In genomic region chr3:43650345-43650744, GRCh38 we compare ENCODE assay signal across 26 cellular contexts. TPM values are rescaled to one million over a fixed set of nuclear protein-coding genes. Genes with fewer than 3 reads are reported as not detected.
DNase-seq lines count a peak whose midpoint lies in the region; ATAC-seq, FAIRE-seq and TF ChIP-seq lines count a peak whose summit lies in the region.
"Had no signal": no experiment of that assay in that cellular context is flagged by ENCODE, and none has a peak within 500 bp of the region (broad histone marks: within the 10 kb centered on the region; RNA-seq: fewer than 3 reads in every experiment).

No MANE protein-coding gene starts in this region.

- H3K36me3 Mint-ChIP-seq in GM23338 (ENCODE audit: low read depth): peaks cover 3% of the 10 kb centered on the region; the same call in 2 of the 3 replicates
- H3K36me3 Mint-ChIP-seq in progenitor cell of endocrine pancreas (ENCODE audit: insufficient read depth): no peaks in the 10 kb centered on the region
- H3K36me3 Mint-ChIP-seq: CD8-positive, alpha-beta T cell had no signal

- no peak overlapping the region for H3K9ac ChIP-seq in K562 (ENCODE audit: insufficient read depth in 1 of 2, low read depth in 2 of 2, low read length in 2 of 2)
- H3K9ac ChIP-seq: BLaER1 treated with 17β-estradiol and CSF1 and Interleukin-3, amounts not matched to agents 10 nM and 100 nM had no signal

- no peak for FAIRE-seq in A549 (lab: Jason Lieb, UNC)
- FAIRE-seq in K562 (lab: Jason Lieb, UNC): no peak
- FAIRE-seq: A204.1, D721Med, GM12878, GM12892, GM18507 had no signal

- no peaks in the 10 kb centered on the region for H3K9me3 ChIP-seq in A549
- H3K9me3 ChIP-seq in K562 (replicated peaks; ENCODE audit: control insufficient read depth, insufficient read depth, low read depth, low read length): no peaks in the 10 kb centered on the region
- H3K9me3 ChIP-seq in MG63: 0 out of 2 replicates have a peak, but pooled peaks cover 2% of the 10 kb centered on the region
- H3K9me3 ChIP-seq: Caco-2 had no signal

- 13% methylated on average over 1 of the region's 1 CpG for WGBS in A549 (ENCODE audit: missing lambda C conversion rate)
- 0% methylated on average over 1 of the region's 1 CpG for WGBS in K562 (ENCODE audit: insufficient coverage, low coverage, missing lambda C conversion rate)

- peaks cover 8% of the 10 kb centered on the region for H3K27me3 Mint-ChIP-seq in GM23338 (ENCODE audit: insufficient read depth, low read depth, poor library complexity)
- no peaks in the 10 kb centered on the region for H3K27me3 Mint-ChIP-seq in progenitor cell of endocrine pancreas

- H3K9me3 Mint-ChIP-seq in GM23338 (peaks cover 3% of the 10 kb centered on the region; the same call in 1 of the 3 replicates), progenitor cell of endocrine pancreas (ENCODE audit: low read depth) (no peaks in the 10 kb centered on the region)
- H3K9me3 Mint-ChIP-seq: CD4-positive, alpha-beta T cell; CD8-positive, alpha-beta T cell had no signal

- in situ Hi-C loops in K562 (cut with MboI): no loop called here

- no peaks in the 10 kb centered on the region for H3F3A ChIP-seq in GM23338 (replicated peaks; ENCODE audit: low read depth)

- H3K4me3 ChIP-seq in A549: no peak overlapping the region
- no peak overlapping the region for H3K4me3 ChIP-seq in GM23338
- no peak overlapping the region for H3K4me3 ChIP-seq in K562
- no peak overlapping the region for H3K4me3 ChIP-seq in MG63
- H3K4me3 ChIP-seq: BLaER1 treated with 17β-estradiol and CSF1 and Interleukin-3, amounts not matched to agents 10 nM and 100 nM; GM12878 had no signal

- no TSS peak for BruUV-seq in K562 (replicated peaks; lab: Mats Ljungman, UMichigan)

- H3K4me1 Mint-ChIP-seq in GM23338 (peaks cover 33% of the 10 kb centered on the region), progenitor cell of endocrine pancreas (ENCODE audit: low read depth) (no peaks in the 10 kb centered on the region)
- H3K4me1 Mint-ChIP-seq: B cell had no signal

- CTCF ChIA-PET in A549 (lab: Yijun Ruan, JAX): no interaction called here
- CTCF ChIA-PET in K562 (lab: Yijun Ruan, JAX; ENCODE audit: low intra/inter-chr PET ratio): no interaction called here

- H3K4me3 Mint-ChIP-seq in GM23338 (no peak overlapping the region), progenitor cell of endocrine pancreas (ENCODE audit: low read depth) (no peak overlapping the region)
- H3K4me3 Mint-ChIP-seq: B cell; CD4-positive, alpha-beta T cell; CD8-positive, alpha-beta T cell had no signal

- TF ChIP-seq RAD21 in A549 (conservative IDR thresholded peaks at IDR 0.05 in 1 of 2, IDR thresholded peaks at IDR 0.05 in 1 of 2) (no peak), K562 (CRISPR knock-in tag; conservative IDR thresholded peaks at IDR 0.05 in 1 of 2, IDR thresholded peaks at IDR 0.05 in 1 of 2) (no peak)

- ATAC-seq in A549 (no peak), GM23338 (no peak), K562 (no peak)
- ATAC-seq: CD8-positive, alpha-beta T cell had no signal

- TF ChIP-seq CTCF in A549 (IDR thresholded peaks at IDR 0.05) (no peak), GM23338 (conservative IDR thresholded peaks at IDR 0.05; ENCODE audit: low read depth in 2 of 2) (no peak), K562 (IDR thresholded peaks at IDR 0.05 in 2 of 3, conservative IDR thresholded peaks at IDR 0.05 in 1 of 3; ENCODE audit: insufficient read depth in 2 of 3, low read depth in 1 of 3, low read length in 3 of 3) (no peak), progenitor cell of endocrine pancreas (IDR thresholded peaks at IDR 0.05; ENCODE audit: unreplicated experiment) (no peak)

- H3K9me1 ChIP-seq in K562 (ENCODE audit: control insufficient read depth, insufficient read depth, low read length): no peaks in the 10 kb centered on the region

- TF ChIP-seq POLR2A in A549 (IDR thresholded peaks at IDR 0.05; ENCODE audit: low read length) (no peak), K562 (conservative IDR thresholded peaks at IDR 0.05) (no peak)

- POLR2A ChIA-PET in A549 (lab: Yijun Ruan, JAX) (no interaction called here), K562 (lab: Yijun Ruan, JAX) (interaction anchor here (0.6 to 3.3 kb wide), 3 partner anchors 10 to 28 kb away, joined by 4 to 27 read pairs (median 4); partner anchors contain the start of gene ANO10)

- peak overlapping the region; percentile 49; the same call in 1 of the 2 replicates for H2AFZ ChIP-seq in GM23338
- H2AFZ ChIP-seq in K562 (ENCODE audit: low read depth, low read length): peak overlapping the region; percentile 89

- H4K20me1 ChIP-seq in GM23338 (replicated peaks; ENCODE audit: insufficient read depth) (no peaks in the 10 kb centered on the region), K562 (replicated peaks; ENCODE audit: control insufficient read depth, insufficient read depth, low read length) (no peaks in the 10 kb centered on the region)
- H4K20me1 ChIP-seq: BLaER1 treated with 17β-estradiol and CSF1 and Interleukin-3, amounts not matched to agents 10 nM and 100 nM had no signal

- TF ChIP-seq EP300 in A549 (IDR thresholded peaks at IDR 0.05) (no peak), K562 (IDR thresholded peaks at IDR 0.05; ENCODE audit: low read length) (no peak)

- H3K27ac Mint-ChIP-seq in GM23338: no peak overlapping the region
- H3K27ac Mint-ChIP-seq in progenitor cell of endocrine pancreas: peak overlapping the region; percentile 30
- H3K27ac Mint-ChIP-seq: B cell; CD4-positive, alpha-beta T cell; CD8-positive, alpha-beta T cell had no signal

- H3K27me3 ChIP-seq in GM23338 (ENCODE audit: insufficient read depth): no peaks in the 10 kb centered on the region
- no peaks in the 10 kb centered on the region for H3K27me3 ChIP-seq in K562 (ENCODE audit: control insufficient read depth in 2 of 2, insufficient read depth in 2 of 2, low read length in 2 of 2)
- H3K27me3 ChIP-seq in MG63: no peaks in the 10 kb centered on the region
- H3K27me3 ChIP-seq: BLaER1 treated with 17β-estradiol and CSF1 and Interleukin-3, amounts not matched to agents 10 nM and 100 nM had no signal

- no peaks in the 10 kb centered on the region for H3K9me2 ChIP-seq in GM23338 (ENCODE audit: insufficient read depth)

- no peak overlapping the region for H3K4me2 ChIP-seq in A549
- H3K4me2 ChIP-seq in GM23338: no peak overlapping the region
- peak overlapping the region; percentile 85; the same call in 1 of the 2 replicates for H3K4me2 ChIP-seq in K562 (ENCODE audit: insufficient read depth, low read length)
- H3K4me2 ChIP-seq: BLaER1 treated with 17β-estradiol and CSF1 and Interleukin-3, amounts not matched to agents 10 nM and 100 nM had no signal

- peaks cover 20% of the 10 kb centered on the region for H3K4me1 ChIP-seq in A549
- H3K4me1 ChIP-seq in GM23338 (ENCODE audit: insufficient read depth): peaks cover 10% of the 10 kb centered on the region; the same call in 1 of the 2 replicates
- H3K4me1 ChIP-seq in K562 (replicated peaks in 1 of 2; ENCODE audit: control insufficient read depth in 2 of 2, insufficient read depth in 2 of 2, low read length in 2 of 2): peaks cover 3 to 29% of the 10 kb centered on the region in 2 experiments; a peak in 3 of 5 replicates

- no peak for DNase-seq in A549 (ENCODE audit: low read depth in 1 of 2, low spot score in 1 of 2)
- no peak for DNase-seq in GM23338 (ENCODE audit: low spot score)
- DNase-seq in K562 (ENCODE audit: extremely low read depth in 1 of 4, low spot score in 3 of 4): no peak
- no peak for DNase-seq in progenitor cell of endocrine pancreas (ENCODE audit: low spot score, unreplicated experiment)
- DNase-seq in dedifferentiated amniotic fluid mesenchymal stem cell (ENCODE audit: extremely low spot score): no peak
- DNase-seq in DMS153 (lab: John Stamatoyannopoulos, UW): no peak
- DNase-seq in MG63: no peak
- DNase-seq: 8988T; AML-193; Caco-2; Calu3; CD4-positive, alpha-beta T cell; CD8-positive, alpha-beta T cell; DMS53; DMS79; DND-41; EL; GDM1 had no signal

- intact Hi-C loops in K562 (cut with micrococcal nuclease): no loop called here

- H3K27ac ChIP-seq in A549 (no peak overlapping the region), GM23338 (ENCODE audit: low read depth) (no peak overlapping the region), K562 (ENCODE audit: extremely low read depth, low read depth, low read length) (no peak overlapping the region)
- H3K27ac ChIP-seq: BLaER1 treated with 17β-estradiol and CSF1 and Interleukin-3, amounts not matched to agents 10 nM and 100 nM; C4-2B had no signal

- H3K79me2 ChIP-seq in GM23338 (replicated peaks; ENCODE audit: insufficient read depth) (no peaks in the 10 kb centered on the region), K562 (ENCODE audit: control insufficient read depth, insufficient read depth, low read length) (no peaks in the 10 kb centered on the region)

- no peaks in the 10 kb centered on the region for H3K36me3 ChIP-seq in GM23338 (ENCODE audit: insufficient read depth)
- H3K36me3 ChIP-seq in K562 (ENCODE audit: control insufficient read depth, insufficient read depth, low read length): no peaks in the 10 kb centered on the region
- no peaks in the 10 kb centered on the region for H3K36me3 ChIP-seq in MG63
- H3K36me3 ChIP-seq: BLaER1 treated with 17β-estradiol and CSF1 and Interleukin-3, amounts not matched to agents 10 nM and 100 nM had no signal

RNA-seq across cellular contexts. Expression of gene ANO10, which starts 28.5 kb away (rescaled TPM):
- polyA plus RNA-seq in A549 (2011; rRNA removed) (19.9 and 22.8 TPM in 2 replicates), A549 (2017; fragmentation: RNase III; extraction: RNeasy Plus Mini Kit Qiagen cat#74134 plus additional on column Dnase treatment) (19.9 to 20.8 TPM (median 20.0 TPM) in 3 replicates), GM23338 (2016; fragmentation: Nextera tagmentation; extraction: Ambion mirVana) (20.6 and 29.2 TPM in 2 replicates), K562 (2011; rRNA removed) (44.9 and 46.0 TPM in 2 replicates), K562 (2014; fragmentation: Illumina TruSeq; extraction: Trizol) (33.1 and 34.8 TPM in 2 replicates), K562 (2014; fragmentation: Nextera tagmentation; extraction: Ambion mirVana) (10 to 100 TPM in 1 of 2 experiments, 1 to 10 TPM in 1; 6.4 to 14.2 TPM), K562 (2014; rRNA removed) (25.7 and 27.5 TPM in 2 replicates)
- 6.2 and 8.2 TPM in 2 replicates for polyA plus RNA-seq in A549 (2012; cell fraction: cytosol; rRNA removed)
- 14.5 and 15.2 TPM in 2 replicates for polyA plus RNA-seq in A549 (2012; cell fraction: nucleus; rRNA removed)
- 21.6 and 22.9 TPM in 2 replicates for polyA minus RNA-seq in A549 (2011; rRNA and poly(A)+ RNA removed)
- total RNA-seq in GM23338 (2014; rRNA removed; shearing (Covaris generic)): 34.6 and 48.1 TPM in 2 replicates
- total RNA-seq in K562 (2011; cell fraction: chromatin; rRNA removed; ENCODE audit: low replicate concordance): 97.9 and 159 TPM in 2 replicates
- total RNA-seq in K562 (2011; cell fraction: nucleolus; rRNA removed): 79.0 and 95.4 TPM in 2 replicates
- total RNA-seq in K562 (2011; cell fraction: nucleoplasm; rRNA removed): 95.5 and 111 TPM in 2 replicates
- total RNA-seq in K562 (2014; rRNA removed) (27.2 and 27.9 TPM in 2 replicates), K562 (2014; rRNA removed; fragmentation: Illumina TruSeq; extraction: Trizol) (36.3 and 42.8 TPM in 2 replicates), K562 (2015; rRNA removed; fragmentation: Illumina TruSeq; extraction: Trizol) (32.3 and 36.3 TPM in 2 replicates), K562 (2021) (41.3 and 41.7 TPM in 2 replicates), progenitor cell of endocrine pancreas (30.1 and 33.3 TPM in 2 replicates)
- polyA plus RNA-seq in K562 (2011; cell fraction: cytosol; rRNA removed): 22.8 and 42.5 TPM in 2 replicates
- 16.3 and 23.3 TPM in 2 replicates for polyA plus RNA-seq in K562 (2011; cell fraction: nucleus; rRNA removed)
- polyA plus RNA-seq in K562 (2012): 32.9 and 41.8 TPM in 2 replicates
- polyA minus RNA-seq in K562 (2011; rRNA and poly(A)+ RNA removed): 71.7 and 92.2 TPM in 2 replicates
- 22.3 and 28.8 TPM in 2 replicates for polyA minus RNA-seq in K562 (2011; cell fraction: cytosol; rRNA and poly(A)+ RNA removed)
- 44.7 and 71.0 TPM in 2 replicates for polyA minus RNA-seq in K562 (2011; cell fraction: nucleus; rRNA and poly(A)+ RNA removed)
- total RNA-seq in MG63 (2014; rRNA removed; shearing (Covaris generic); ENCODE audit: low replicate concordance): 15.0 and 16.6 TPM in 2 replicates

RNA-seq across cellular contexts. Expression of gene ABHD5, which starts 40.4 kb away (rescaled TPM):
- polyA plus RNA-seq in A549 (2011; rRNA removed) (17.3 and 17.8 TPM in 2 replicates), A549 (2017; fragmentation: RNase III; extraction: RNeasy Plus Mini Kit Qiagen cat#74134 plus additional on column Dnase treatment) (16.2 to 16.6 TPM (median 16.4 TPM) in 3 replicates), GM23338 (2016; fragmentation: Nextera tagmentation; extraction: Ambion mirVana) (11.5 and 12.3 TPM in 2 replicates), K562 (2011; rRNA removed) (53.9 and 58.8 TPM in 2 replicates), K562 (2014; fragmentation: Illumina TruSeq; extraction: Trizol) (55.0 and 61.7 TPM in 2 replicates), K562 (2014; fragmentation: Nextera tagmentation; extraction: Ambion mirVana) (10 to 100 TPM; 31.9 to 35.0 TPM), K562 (2014; rRNA removed) (37.5 and 38.1 TPM in 2 replicates)
- 8.2 and 8.9 TPM in 2 replicates for polyA plus RNA-seq in A549 (2012; cell fraction: cytosol; rRNA removed)
- polyA plus RNA-seq in A549 (2012; cell fraction: nucleus; rRNA removed): 4.3 and 7.7 TPM in 2 replicates
- 12.0 and 12.4 TPM in 2 replicates for polyA minus RNA-seq in A549 (2011; rRNA and poly(A)+ RNA removed)
- total RNA-seq in GM23338 (2014; rRNA removed; shearing (Covaris generic)): 12.1 and 12.7 TPM in 2 replicates
- total RNA-seq in K562 (2011; cell fraction: chromatin; rRNA removed; ENCODE audit: low replicate concordance): 63.4 and 187 TPM in 2 replicates
- 28.0 and 52.1 TPM in 2 replicates for total RNA-seq in K562 (2011; cell fraction: nucleolus; rRNA removed)
- total RNA-seq in K562 (2011; cell fraction: nucleoplasm; rRNA removed): 79.9 and 117 TPM in 2 replicates
- total RNA-seq in K562 (2014; rRNA removed) (27.8 and 33.4 TPM in 2 replicates), K562 (2014; rRNA removed; fragmentation: Illumina TruSeq; extraction: Trizol) (58.9 and 61.4 TPM in 2 replicates), K562 (2015; rRNA removed; fragmentation: Illumina TruSeq; extraction: Trizol) (49.1 and 50.4 TPM in 2 replicates), K562 (2021) (39.9 and 40.7 TPM in 2 replicates), progenitor cell of endocrine pancreas (12.3 and 14.8 TPM in 2 replicates)
- polyA plus RNA-seq in K562 (2011; cell fraction: cytosol; rRNA removed): 23.6 and 36.2 TPM in 2 replicates
- 34.3 and 51.7 TPM in 2 replicates for polyA plus RNA-seq in K562 (2011; cell fraction: nucleus; rRNA removed)
- 33.9 and 40.6 TPM in 2 replicates for polyA plus RNA-seq in K562 (2012)
- 62.2 and 80.3 TPM in 2 replicates for polyA minus RNA-seq in K562 (2011; rRNA and poly(A)+ RNA removed)
- polyA minus RNA-seq in K562 (2011; cell fraction: cytosol; rRNA and poly(A)+ RNA removed): 18.8 and 25.4 TPM in 2 replicates
- 36.4 and 64.4 TPM in 2 replicates for polyA minus RNA-seq in K562 (2011; cell fraction: nucleus; rRNA and poly(A)+ RNA removed)
- 15.3 and 20.9 TPM in 2 replicates for total RNA-seq in MG63 (2014; rRNA removed; shearing (Covaris generic); ENCODE audit: low replicate concordance)

Comparison
In these comparisons a context has a peak if more than half of its experiments do, and no peak if none do; other contexts are left out.
1. Of the 35 proteins assayed by ChIP-seq in both K562 and A549: peak only in K562: none; only in A549: MAFK; in both: none; in neither: 34.